In genomic region chr19:40896418-40896796, GRCh38 we compare ENCODE assay signal across 31 cellular contexts. TPM values are rescaled to one million over a fixed set of nuclear protein-coding genes. Genes with fewer than 3 reads are reported as not detected.
DNase-seq lines count a peak whose midpoint lies in the region; ATAC-seq, FAIRE-seq and TF ChIP-seq lines count a peak whose summit lies in the region.
"Had no signal": no experiment of that assay in that cellular context is flagged by ENCODE, and none has a peak within 500 bp of the region (broad histone marks: within the 10 kb centered on the region; RNA-seq: fewer than 3 reads in every experiment).

No MANE protein-coding gene starts in this region.

- H3K9me2 ChIP-seq in PC-9 (ENCODE audit: insufficient read depth) = no peaks in the 10 kb centered on the region

- BruUV-seq in PC-9 (replicated peaks; lab: Mats Ljungman, UMichigan) = no TSS peak

- H3K9me3 Mint-ChIP-seq in stimulated activated effector memory CD8-positive, alpha-beta T cell treated with anti-CD3 and anti-CD28 coated beads, Interleukin-12 subunit alpha, Interleukin-12 subunit beta, amount 100 ng/mL, for 72 hours = no peaks in the 10 kb centered on the region
- H3K9me3 Mint-ChIP-seq: CD4-positive, CD25-positive, alpha-beta regulatory T cell; CD8-positive, alpha-beta memory T cell had no signal

- peak; percentile 96 for FAIRE-seq in A549 (lab: Jason Lieb, UNC)
- FAIRE-seq: D721Med, GM12878, GM12892, GM19239 had no signal

- no peaks in the 10 kb centered on the region for H3K36me3 Mint-ChIP-seq in stimulated activated effector memory CD8-positive, alpha-beta T cell treated with anti-CD3 and anti-CD28 coated beads, Interleukin-12 subunit alpha, Interleukin-12 subunit beta, amount 100 ng/mL, for 72 hours
- H3K36me3 Mint-ChIP-seq: CD14-positive monocyte; CD4-positive, alpha-beta memory T cell; CD4-positive, CD25-positive, alpha-beta regulatory T cell; CD8-positive, alpha-beta memory T cell had no signal

- WGBS in A549 (ENCODE audit: missing lambda C conversion rate) = 94% methylated on average over 5 of the region's 5 CpGs

- H3K4me2 ChIP-seq in A549 (peak overlapping the region; percentile 44), PC-9 (no peak overlapping the region)
- H3K4me2 ChIP-seq: BLaER1 had no signal

- peak overlapping the region; percentile 18 for H3K27ac Mint-ChIP-seq in stimulated activated effector memory CD8-positive, alpha-beta T cell treated with anti-CD3 and anti-CD28 coated beads, Interleukin-12 subunit alpha, Interleukin-12 subunit beta, amount 100 ng/mL, for 72 hours
- H3K27ac Mint-ChIP-seq: CD14-positive monocyte; CD4-positive, alpha-beta memory T cell; CD8-positive, alpha-beta memory T cell had no signal

- POLR2A ChIA-PET in A549 (lab: Yijun Ruan, JAX) (no interaction called here), PC-9 (lab: Charles Lee; ENCODE audit: unreplicated experiment) (no interaction called here)

- no peaks in the 10 kb centered on the region for H4K20me1 ChIP-seq in PC-9 (ENCODE audit: insufficient read depth)
- H4K20me1 ChIP-seq: BLaER1 had no signal

- H3K4me1 ChIP-seq in A549 = peaks cover 29% of the 10 kb centered on the region
- H3K4me1 ChIP-seq in PC-9 (replicated peaks; ENCODE audit: insufficient read depth) = peaks cover 16% of the 10 kb centered on the region
- H3K4me1 ChIP-seq: BE2C, BLaER1 had no signal

- no peaks in the 10 kb centered on the region for H3K36me3 ChIP-seq in PC-9 (ENCODE audit: low read depth)
- H3K36me3 ChIP-seq: BE2C, BLaER1 had no signal

- no peak for TF ChIP-seq EP300 in A549 (IDR thresholded peaks at IDR 0.05)

- peaks cover 13% of the 10 kb centered on the region for H3K4me1 Mint-ChIP-seq in stimulated activated effector memory CD8-positive, alpha-beta T cell treated with anti-CD3 and anti-CD28 coated beads, Interleukin-12 subunit alpha, Interleukin-12 subunit beta, amount 100 ng/mL, for 72 hours

- no peak overlapping the region for H3K4me3 Mint-ChIP-seq in stimulated activated effector memory CD8-positive, alpha-beta T cell treated with anti-CD3 and anti-CD28 coated beads, Interleukin-12 subunit alpha, Interleukin-12 subunit beta, amount 100 ng/mL, for 72 hours
- H3K4me3 Mint-ChIP-seq: CD14-positive monocyte; CD4-positive, alpha-beta memory T cell; CD4-positive, CD25-positive, alpha-beta regulatory T cell; CD8-positive, alpha-beta memory T cell had no signal

- TF ChIP-seq CTCF in A549 (IDR thresholded peaks at IDR 0.05) = no peak
- no peak for TF ChIP-seq CTCF in PC-9 (conservative IDR thresholded peaks at IDR 0.05)

- no peak; a peak in 1 of 5 replicates for TF ChIP-seq RAD21 in A549 (conservative IDR thresholded peaks at IDR 0.05 in 1 of 2, IDR thresholded peaks at IDR 0.05 in 1 of 2)

- H3K4me3 ChIP-seq in A549 (no peak overlapping the region), PC-9 (no peak overlapping the region)
- H3K4me3 ChIP-seq: BLaER1, GM12878 had no signal

- DNase-seq in A549 (ENCODE audit: low read depth in 1 of 2, low spot score in 1 of 2) (no peak), PC-9 (no peak), DMS 273 treated with DMSO at 0.1 percent for 48 hours (lab: John Stamatoyannopoulos, UW) (no peak)
- no peak for DNase-seq in stimulated activated effector memory CD8-positive, alpha-beta T cell treated with anti-CD3 and anti-CD28 coated beads, Interleukin-12 subunit alpha, Interleukin-12 subunit beta, amount 100 ng/mL, for 72 hours (ENCODE audit: low spot score in 2 of 2)
- DNase-seq: ACHN; BE2C; C1 segment of cervical spinal cord; Calu3; CD4-positive, alpha-beta memory T cell; CD4-positive, CD25-positive, alpha-beta regulatory T cell; CD8-positive, alpha-beta memory T cell; COR-L47; DMS153; DMS53; DMS79; DND-41; EL; GDM1 had no signal

- no peaks in the 10 kb centered on the region for H3K27me3 ChIP-seq in PC-9 (ENCODE audit: insufficient read depth, low read depth)
- H3K27me3 ChIP-seq: BLaER1 had no signal

- intact Hi-C loops in PC-9 (cut with micrococcal nuclease; ENCODE audit: unreplicated experiment) = no loop called here

- H3K79me2 ChIP-seq in PC-9 (ENCODE audit: low read depth) = no peaks in the 10 kb centered on the region

- H2AFZ ChIP-seq in PC-9 = no peak overlapping the region

- H3F3A ChIP-seq in PC-9 (ENCODE audit: insufficient read depth, low read depth) = 0 out of 2 replicates have a peak, but pooled peaks cover 5% of the 10 kb centered on the region

- H3K9me3 ChIP-seq in A549 = no peaks in the 10 kb centered on the region
- H3K9me3 ChIP-seq in PC-9 (ENCODE audit: insufficient read depth, low read depth) = no peaks in the 10 kb centered on the region
- H3K9me3 ChIP-seq: BE2C, BLaER1 had no signal

- TF ChIP-seq POLR2A in A549 (IDR thresholded peaks at IDR 0.05; ENCODE audit: low read length) = no peak

- H3K27ac ChIP-seq in A549 = peak overlapping the region; percentile 68 to 81
- peak overlapping the region; percentile 82; the same call in 1 of the 2 replicates for H3K27ac ChIP-seq in PC-9
- H3K27ac ChIP-seq: 22Rv1, BLaER1 had no signal

- ATAC-seq in A549 (no peak), GM18502 (IDR thresholded peaks at IDR 0.05; ENCODE audit: poor library complexity, unreplicated experiment) (no peak)
- ATAC-seq in stimulated activated effector memory CD8-positive, alpha-beta T cell treated with anti-CD3 and anti-CD28 coated beads, Interleukin-12 subunit alpha, Interleukin-12 subunit beta, amount 100 ng/mL, for 72 hours = no peak
- ATAC-seq: GM12878 had no signal

- CTCF ChIA-PET in A549 (lab: Yijun Ruan, JAX) (interaction anchor here (2.1 kb wide), 1 partner anchor 8 kb away, joined by 8 read pairs; no protein-coding TSS in a partner anchor), PC-9 (lab: Charles Lee) (interaction anchor here (0.6 kb wide), 1 partner anchor 235 kb away, joined by 18 read pairs; no protein-coding TSS in a partner anchor)

TF ChIP-seq in A549, 52 proteins besides CTCF, POLR2A, EP300 and RAD21:
- TF ChIP-seq ZFP36 (IDR thresholded peaks at IDR 0.05; ENCODE audit: borderline replicate concordance, partially characterized antibody) = no peak
- no peak for TF ChIP-seq EHMT2 (IDR thresholded peaks at IDR 0.05; ENCODE audit: low read depth)
- no peak for TF ChIP-seq FOSL2 (IDR thresholded peaks at IDR 0.05)
- TF ChIP-seq FOSL2 (CRISPR knock-in tag; IDR thresholded peaks at IDR 0.05) = no peak
- TF ChIP-seq FOSB (CRISPR knock-in tag; IDR thresholded peaks at IDR 0.05) = no peak
- no peak for TF ChIP-seq HOXA7 (CRISPR knock-in tag; IDR thresholded peaks at IDR 0.05)
- TF ChIP-seq TP53 (CRISPR knock-in tag; IDR thresholded peaks at IDR 0.05) = no peak
- TF ChIP-seq, protein P1, sequence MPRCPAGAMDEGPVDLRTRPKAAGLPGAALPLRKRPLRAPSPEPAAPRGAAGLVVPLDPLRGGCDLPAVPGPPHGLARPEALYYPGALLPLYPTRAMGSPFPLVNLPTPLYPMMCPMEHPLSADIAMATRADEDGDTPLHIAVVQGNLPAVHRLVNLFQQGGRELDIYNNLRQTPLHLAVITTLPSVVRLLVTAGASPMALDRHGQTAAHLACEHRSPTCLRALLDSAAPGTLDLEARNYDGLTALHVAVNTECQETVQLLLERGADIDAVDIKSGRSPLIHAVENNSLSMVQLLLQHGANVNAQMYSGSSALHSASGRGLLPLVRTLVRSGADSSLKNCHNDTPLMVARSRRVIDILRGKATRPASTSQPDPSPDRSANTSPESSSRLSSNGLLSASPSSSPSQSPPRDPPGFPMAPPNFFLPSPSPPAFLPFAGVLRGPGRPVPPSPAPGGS (IDR thresholded peaks at IDR 0.05) = no peak

RNA-seq across cellular contexts. Expression of gene CYP2A7, which starts 14.4 kb away (rescaled TPM):
- not detected in 2 replicates for polyA plus RNA-seq in A549 (2011; rRNA removed)
- not detected in 2 replicates for polyA plus RNA-seq in A549 (2012; cell fraction: cytosol; rRNA removed)
- not detected in 2 replicates for polyA plus RNA-seq in A549 (2012; cell fraction: nucleus; rRNA removed)
- polyA plus RNA-seq in A549 (2017; fragmentation: RNase III; extraction: RNeasy Plus Mini Kit Qiagen cat#74134 plus additional on column Dnase treatment) = not detected in 3 replicates
- polyA minus RNA-seq in A549 (2011; rRNA and poly(A)+ RNA removed) = not detected in 2 replicates
- not detected in 2 replicates for total RNA-seq in PC-9 (2021)
- total RNA-seq: A172; A673; Calu3; CD4-positive, alpha-beta memory T cell; CD4-positive, CD25-positive, alpha-beta regulatory T cell; CD8-positive, alpha-beta memory T cell; Daoy; G401; GM12878 had no signal
- polyA plus RNA-seq: AG04450; CD14-positive monocyte; CD4-positive, alpha-beta memory T cell; CD4-positive, CD25-positive, alpha-beta regulatory T cell; CD8-positive, alpha-beta memory T cell; GM12878 had no signal

RNA-seq across cellular contexts. Expression of gene CYP2A6, which starts 46.2 kb away (rescaled TPM):
- polyA plus RNA-seq in A549 (2011; rRNA removed) (not detected in 2 replicates), A549 (2017; fragmentation: RNase III; extraction: RNeasy Plus Mini Kit Qiagen cat#74134 plus additional on column Dnase treatment) (not detected in 3 replicates)
- 0.03 TPM in 1 of 2 replicates, not detected in the other for polyA plus RNA-seq in A549 (2012; cell fraction: cytosol; rRNA removed)
- polyA plus RNA-seq in A549 (2012; cell fraction: nucleus; rRNA removed) = 0.05 TPM in 1 of 2 replicates, not detected in the other
- polyA minus RNA-seq in A549 (2011; rRNA and poly(A)+ RNA removed) = not detected in 2 replicates
- not detected in 2 replicates for total RNA-seq in PC-9 (2021)
- total RNA-seq: A172; A673; Calu3; CD4-positive, CD25-positive, alpha-beta regulatory T cell; CD8-positive, alpha-beta memory T cell; Daoy; G401 had no signal
- polyA plus RNA-seq: AG04450; CD14-positive monocyte; CD4-positive, alpha-beta memory T cell; CD4-positive, CD25-positive, alpha-beta regulatory T cell; CD8-positive, alpha-beta memory T cell; GM12878 had no signal
